In the genomic region with DNA sequence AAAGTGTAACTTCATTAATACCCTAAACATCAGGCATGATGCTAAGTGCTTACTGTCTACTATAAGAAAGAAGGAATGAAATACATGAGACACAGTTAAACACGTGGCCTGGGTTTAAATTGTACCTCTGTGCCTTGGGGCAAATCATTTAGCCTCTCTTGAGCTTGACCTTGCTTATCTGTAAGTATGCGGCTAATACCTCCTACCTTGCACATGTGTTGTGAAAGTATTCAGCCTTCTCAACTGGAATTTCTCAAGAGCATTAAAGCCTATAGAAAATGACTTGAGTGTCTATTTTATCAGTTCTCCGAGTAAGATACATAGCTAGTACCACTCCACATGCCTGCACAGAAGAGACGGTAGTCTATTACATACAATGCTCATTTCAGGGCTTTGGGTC, we compare ENCODE assay signal across 26 cellular contexts.
"Had no signal": no experiment of that assay in that cellular context is flagged by ENCODE, and none has a peak within 500 bp of the region (broad histone marks: within the 10 kb centered on the region; RNA-seq: fewer than 3 reads in every experiment).

No MANE protein-coding gene starts in this region.

- FAIRE-seq: urothelium cell line had no signal

- H3K27ac ChIP-seq: stomach, suprapubic skin, testis, thoracic aorta, thyroid gland, tibial artery, tibial nerve, transverse colon, upper lobe of left lung, upper lobe of right lung, uterus, vagina had no signal

- H3K36me3 ChIP-seq: uterus had no signal

- H3K27me3 ChIP-seq: stomach, suprapubic skin, testis, thyroid gland, tibial artery, tibial nerve, transverse colon, upper lobe of left lung, upper lobe of right lung, uterus, vagina had no signal

- ATAC-seq: stimulated activated effector memory CD8-positive, alpha-beta T cell treated with anti-CD3 and anti-CD28 coated beads, Interleukin-12 subunit alpha, Interleukin-12 subunit beta, amount 100 ng/mL, for 72 hours; stimulated activated memory B cell treated with anti-CD40 and anti-IgM and Interleukin-4, amounts not matched to agents 10 μg/mL and 1 μg/mL and 100 μg/mL, for 72 hours; stimulated activated naive B cell treated with anti-CD40 and anti-IgM and Interleukin-4, amounts not matched to agents 10 μg/mL and 1 μg/mL and 100 μg/mL, for 72 hours; stimulated activated naive CD8-positive, alpha-beta T cell treated with anti-CD3 and anti-CD28 coated beads, Interleukin-15, amount 100 ng/mL, for 72 hours; stimulated activated naive CD8-positive, alpha-beta T cell treated with anti-CD3 and anti-CD28 coated beads, Interleukin-15, Interleukin-2, amounts not matched to agents 100 U/mL and 50 U/mL, for 24 hours; upper lobe of right lung had no signal

- H3K9me3 ChIP-seq: stomach, suprapubic skin, testis, thoracic aorta, thyroid gland, tibial artery, tibial nerve, transverse colon, upper lobe of left lung, upper lobe of right lung, uterus, vagina had no signal

- H3K4me1 ChIP-seq: stomach, suprapubic skin, thyroid gland, tibial artery, tibial nerve, transverse colon, upper lobe of left lung, upper lobe of right lung, uterus, vagina had no signal

- DNase-seq: stimulated activated CD4-positive, alpha-beta T cell treated with anti-CD3 and anti-CD28 coated beads, Interleukin-2, amount 100 ng/mL, for 48 hours; stimulated activated CD4-positive, alpha-beta T cell treated with anti-CD3 and anti-CD28 coated beads, Interleukin-4, amount 100 ng/mL, for 1 hour; stimulated activated CD4-positive, alpha-beta T cell treated with anti-CD3 and anti-CD28 coated beads, Interleukin-4, amount 100 ng/mL, for 24 hours; stimulated activated CD4-positive, alpha-beta T cell treated with anti-CD3 and anti-CD28 coated beads, Interleukin-4, amount 100 ng/mL, for 4 hours; stimulated activated CD8-positive, alpha-beta memory T cell treated with anti-CD3 and anti-CD28 coated beads, Interleukin-4, amount 100 ng/mL, for 48 hours; stimulated activated naive B cell treated with anti-CD40 and anti-IgM and Interleukin-4, amounts not matched to agents 10 μg/mL and 1 μg/mL and 100 μg/mL, for 72 hours; stimulated activated naive CD4-positive, alpha-beta T cell; stimulated activated naive CD4-positive, alpha-beta T cell treated with Interleukin-2 at 50 U/mL for 16 hours; stimulated activated naive CD8-positive, alpha-beta T cell treated with anti-CD3 and anti-CD28 coated beads, Interleukin-15, amount 100 ng/mL, for 72 hours; stimulated activated naive CD8-positive, alpha-beta T cell treated with anti-CD3 and anti-CD28 coated beads, Interleukin-15, Interleukin-2, amounts not matched to agents 100 U/mL and 50 U/mL, for 24 hours; stomach; substantia nigra; testis; thyroid gland; tibial artery; transverse colon; upper lobe of left lung; upper lobe of right lung; uterus had no signal

- H3K4me3 ChIP-seq: stomach, suprapubic skin, testis, thoracic aorta, thyroid gland, tibial artery, tibial nerve, transverse colon, upper lobe of left lung, upper lobe of right lung, uterus, vagina had no signal
